8 cellular contexts compared by ENCODE assay signal in the genomic region with DNA sequence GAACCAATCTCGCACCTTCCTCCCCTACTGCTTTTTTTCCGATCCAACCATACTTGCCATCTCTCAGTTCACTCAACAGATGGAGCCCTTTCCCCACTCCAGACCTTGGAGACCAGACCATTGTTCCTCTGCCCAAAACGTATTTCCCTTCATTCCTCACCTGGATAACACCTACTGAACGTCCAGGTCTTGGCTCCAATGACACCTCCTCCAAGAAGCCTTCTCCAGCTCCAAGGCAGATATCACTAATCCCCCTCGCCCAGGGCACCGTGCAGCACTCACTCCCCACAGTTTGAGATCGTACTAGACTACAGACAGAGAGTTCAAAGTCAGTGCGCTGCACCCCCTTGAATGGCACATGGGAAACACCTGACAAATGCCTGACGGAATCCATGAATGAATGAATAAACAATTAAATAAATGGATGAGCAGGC. TPM values are rescaled to one million over a fixed set of nuclear protein-coding genes. Genes with fewer than 3 reads are reported as not detected.
A peak's percentile ranks its signal among the peaks of the same experiment; 100 is the strongest.
DNase-seq lines count a peak whose midpoint lies in the region; ATAC-seq and TF ChIP-seq lines count a peak whose summit lies in the region.

No MANE protein-coding gene starts in this region.

- DNase-seq in COR-L47 (lab: John Stamatoyannopoulos, UW) (peak; percentile 44), HAP-1 (ENCODE audit: low spot score in 2 of 2) (peak; percentile 45 to 46), NCI-H82 treated with DMSO at 0.1 percent for 48 hours (lab: John Stamatoyannopoulos, UW; ENCODE audit: unreplicated experiment) (peak; percentile 18), coronary artery (ENCODE audit: low spot score) (peak; percentile 41), myocyte (ENCODE audit: low read depth) (peak; percentile 41), omental fat pad (ENCODE audit: low spot score) (no peak)
- DNase-seq in activated CD8-positive, alpha-beta memory T cell treated with anti-CD3 and anti-CD28 coated beads for 24 hours = no peak

- ATAC-seq in omental fat pad (ENCODE audit: low FRiP score) = no peak
- ATAC-seq in GM21360 (IDR thresholded peaks at IDR 0.05; ENCODE audit: unreplicated experiment) = no peak

- no peaks in the 10 kb centered on the region for H3K27me3 ChIP-seq in HAP-1 (ENCODE audit: low read depth)

- in situ Hi-C loops in HAP-1 (cut with MboI; ENCODE audit: low sequenced_read_pairs) = loop anchor here (10.0 kb wide), 1 partner anchor 220 kb away; a partner anchor contains a TSS

- no peak overlapping the region for H3K27ac ChIP-seq in coronary artery

- H3K9me3 ChIP-seq in HAP-1 = no peaks in the 10 kb centered on the region

- TF ChIP-seq CTCF in coronary artery (IDR thresholded peaks at IDR 0.05) (no peak), omental fat pad (IDR thresholded peaks at IDR 0.05) (no peak)

- H3K4me3 ChIP-seq in HAP-1 = no peak overlapping the region
- H3K4me3 ChIP-seq in coronary artery = no peak overlapping the region

- H3K36me3 ChIP-seq in HAP-1 (replicated peaks) = no peaks in the 10 kb centered on the region

- no peaks in the 10 kb centered on the region for H3K4me1 ChIP-seq in HAP-1

RNA-seq across cellular contexts. Expression of a gene that starts 47.1 kb away (rescaled TPM):
- 1.4 and 3.7 TPM in 2 replicates for total RNA-seq in myocyte
- polyA plus RNA-seq in myocyte (2012) = 4.2 TPM
- 10 to 100 TPM; 22.6 to 86.1 (median 71.5) TPM for total RNA-seq in omental fat pad

Comparison
In these comparisons a context has a peak if more than half of its experiments do, and no peak if none do; other contexts are left out.
1. DNase-seq: peak in COR-L47 (single experiment), HAP-1 (2 of 2), NCI-H82 treated with DMSO at 0.1 percent for 48 hours (single experiment), coronary artery (single experiment) and myocyte (single experiment); none in omental fat pad (single experiment) and activated CD8-positive, alpha-beta memory T cell treated with anti-CD3 and anti-CD28 coated beads for 24 hours (single experiment).